ENCODE assay signal across 9 cellular contexts in genomic region chr13:40102854-40103253, GRCh38.
DNase-seq lines count a peak whose midpoint lies in the region; ATAC-seq, FAIRE-seq and TF ChIP-seq lines count a peak whose summit lies in the region.
"Had no signal": no experiment of that assay in that cellular context is flagged by ENCODE, and none has a peak within 500 bp of the region (broad histone marks: within the 10 kb centered on the region; RNA-seq: fewer than 3 reads in every experiment).

No MANE protein-coding gene starts in this region.

- POLR2A ChIA-PET in activated CD4-positive, alpha-beta memory T cell treated with anti-CD3 and anti-CD28 coated beads, Interleukin-2, amount 10 ng/mL, durations not matched to agents 7 days and 5 days (lab: Charles Lee) = interaction anchor here (1.5 to 1.6 kb wide), 2 partner anchors 40 to 119 kb away, joined by 3 to 4 read pairs; no protein-coding TSS in a partner anchor
- POLR2A ChIA-PET in HEK293T (lab: Yijun Ruan, JAX) = no interaction called here

- TF ChIP-seq POLR2A in H54 (IDR thresholded peaks at IDR 0.05; ENCODE audit: low read depth, low read length) = no peak

- no peaks in the 10 kb centered on the region for H3K27me3 Mint-ChIP-seq in activated CD4-positive, alpha-beta memory T cell treated with anti-CD3 and anti-CD28 coated beads, Interleukin-2, amount 10 ng/mL, durations not matched to agents 7 days and 5 days

- peak overlapping the region; percentile 67 for H3K27ac Mint-ChIP-seq in activated CD4-positive, alpha-beta memory T cell treated with anti-CD3 and anti-CD28 coated beads, Interleukin-2, amount 10 ng/mL, durations not matched to agents 7 days and 5 days

- H3K36me3 ChIP-seq in esophagus (ENCODE audit: control insufficient read depth in 2 of 2, insufficient read depth in 2 of 2, low read length in 1 of 2) (no peaks in the 10 kb centered on the region), right atrium auricular region (no peaks in the 10 kb centered on the region)

- H3K4me3 ChIP-seq in esophagus (ENCODE audit: low read depth in 1 of 2, low read length in 2 of 2) = no peak overlapping the region
- no peak overlapping the region for H3K4me3 ChIP-seq in right atrium auricular region

- H3K27me3 ChIP-seq in esophagus (ENCODE audit: control insufficient read depth in 1 of 2, insufficient read depth in 2 of 2, low read length in 2 of 2) = no peaks in the 10 kb centered on the region
- no peaks in the 10 kb centered on the region for H3K27me3 ChIP-seq in right atrium auricular region

- no peak overlapping the region for H3K4me3 Mint-ChIP-seq in activated CD4-positive, alpha-beta memory T cell treated with anti-CD3 and anti-CD28 coated beads, Interleukin-2, amount 10 ng/mL, durations not matched to agents 7 days and 5 days

- TF ChIP-seq CTCF in right atrium auricular region (IDR thresholded peaks at IDR 0.05) = no peak

- H3K4me1 Mint-ChIP-seq in activated CD4-positive, alpha-beta memory T cell treated with anti-CD3 and anti-CD28 coated beads, Interleukin-2, amount 10 ng/mL, durations not matched to agents 7 days and 5 days = peaks cover 26% of the 10 kb centered on the region

- WGBS in esophagus, 2 donors = 47 to 62% methylated on average over 9 of the region's 9 CpGs

- CTCF ChIA-PET in activated CD4-positive, alpha-beta memory T cell treated with anti-CD3 and anti-CD28 coated beads, Interleukin-2, amount 10 ng/mL, durations not matched to agents 7 days and 5 days (lab: Charles Lee) = no interaction called here
- CTCF ChIA-PET in HEK293T (lab: Yijun Ruan, JAX) = no interaction called here

- H3K9me3 Mint-ChIP-seq in activated CD4-positive, alpha-beta memory T cell treated with anti-CD3 and anti-CD28 coated beads, Interleukin-2, amount 10 ng/mL, durations not matched to agents 7 days and 5 days = peaks cover 15% of the 10 kb centered on the region

- H3K27ac ChIP-seq in esophagus (ENCODE audit: low read depth in 2 of 2, low read length in 1 of 2) (peak overlapping the region; percentile 47 to 82), right atrium auricular region (no peak overlapping the region)

- H3K36me3 Mint-ChIP-seq in activated CD4-positive, alpha-beta memory T cell treated with anti-CD3 and anti-CD28 coated beads, Interleukin-2, amount 10 ng/mL, durations not matched to agents 7 days and 5 days (ENCODE audit: low read depth) = peaks cover 10% of the 10 kb centered on the region

- FAIRE-seq in H54 (lab: Jason Lieb, UNC) = peak; percentile 23

- H3K4me1 ChIP-seq in esophagus (ENCODE audit: control insufficient read depth in 2 of 2, insufficient read depth in 2 of 2, low read length in 1 of 2) (peaks cover 0 to 11% of the 10 kb centered on the region in 2 donors), right atrium auricular region (no peaks in the 10 kb centered on the region)

- peaks cover 0 to 8% of the 10 kb centered on the region in 2 donors for H3K9me3 ChIP-seq in esophagus (ENCODE audit: control insufficient read depth in 2 of 2, insufficient read depth in 1 of 2, low read depth in 1 of 2, low read length in 1 of 2)
- no peaks in the 10 kb centered on the region for H3K9me3 ChIP-seq in right atrium auricular region

- DNase-seq in H54 (ENCODE audit: insufficient read length, low spot score) (peak; percentile 51), NCI-H748 (lab: John Stamatoyannopoulos, UW; ENCODE audit: unreplicated experiment) (no peak), right atrium auricular region (ENCODE audit: low spot score) (no peak), HEK293T (ENCODE audit: extremely low spot score) (no peak)
- peak; percentile 64 for DNase-seq in activated CD4-positive, alpha-beta memory T cell treated with anti-CD3 and anti-CD28 coated beads, Interleukin-2, amount 10 ng/mL, durations not matched to agents 7 days and 5 days
- peak; percentile 95 for DNase-seq in stimulated activated CD4-positive, alpha-beta T cell treated with anti-CD3 and anti-CD28 coated beads, Interleukin-4, amount 100 ng/mL, for 24 hours
- DNase-seq: NCI-H446 treated with DMSO at 0.1 percent for 48 hours had no signal

- no peak for ATAC-seq in HG02588 (IDR thresholded peaks at IDR 0.05; ENCODE audit: unreplicated experiment)

TF ChIP-seq in HEK293T, 16 proteins besides CTCF, POLR2A, EP300 and RAD21:
- TF ChIP-seq BHLHE40 (IDR thresholded peaks at IDR 0.05; ENCODE audit: borderline replicate concordance) (no peak), ELF4 (IDR thresholded peaks at IDR 0.05) (no peak), FOXM1 (IDR thresholded peaks at IDR 0.05; ENCODE audit: borderline replicate concordance) (no peak), CTBP1 (IDR thresholded peaks at IDR 0.05; ENCODE audit: borderline replicate concordance) (no peak), FOXA1 (IDR thresholded peaks at IDR 0.05) (no peak), L3MBTL2 (conservative IDR thresholded peaks at IDR 0.05) (no peak), HDGF (IDR thresholded peaks at IDR 0.05; ENCODE audit: borderline replicate concordance) (no peak), SUZ12 (IDR thresholded peaks at IDR 0.05) (no peak), ARNT (IDR thresholded peaks at IDR 0.05) (no peak), TARDBP (IDR thresholded peaks at IDR 0.05) (no peak), NFRKB (IDR thresholded peaks at IDR 0.05) (no peak), FOXK2 (IDR thresholded peaks at IDR 0.05) (no peak), ZNF384 (IDR thresholded peaks at IDR 0.05) (no peak), LEF1 (IDR thresholded peaks at IDR 0.05; ENCODE audit: borderline replicate concordance) (no peak), SP1 (IDR thresholded peaks at IDR 0.05) (no peak)
- TF ChIP-seq, protein P1, sequence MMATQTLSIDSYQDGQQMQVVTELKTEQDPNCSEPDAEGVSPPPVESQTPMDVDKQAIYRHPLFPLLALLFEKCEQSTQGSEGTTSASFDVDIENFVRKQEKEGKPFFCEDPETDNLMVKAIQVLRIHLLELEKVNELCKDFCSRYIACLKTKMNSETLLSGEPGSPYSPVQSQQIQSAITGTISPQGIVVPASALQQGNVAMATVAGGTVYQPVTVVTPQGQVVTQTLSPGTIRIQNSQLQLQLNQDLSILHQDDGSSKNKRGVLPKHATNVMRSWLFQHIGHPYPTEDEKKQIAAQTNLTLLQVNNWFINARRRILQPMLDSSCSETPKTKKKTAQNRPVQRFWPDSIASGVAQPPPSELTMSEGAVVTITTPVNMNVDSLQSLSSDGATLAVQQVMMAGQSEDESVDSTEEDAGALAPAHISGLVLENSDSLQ (IDR thresholded peaks at IDR 0.05) = no peak

Comparison
In these comparisons a context has a peak if more than half of its experiments do, and no peak if none do; other contexts are left out.
1. DNase-seq: peak in H54 (single experiment), activated CD4-positive, alpha-beta memory T cell treated with anti-CD3 and anti-CD28 coated beads, Interleukin-2, amount 10 ng/mL, durations not matched to agents 7 days and 5 days (single experiment) and stimulated activated CD4-positive, alpha-beta T cell treated with anti-CD3 and anti-CD28 coated beads, Interleukin-4, amount 100 ng/mL, for 24 hours (single experiment); none in NCI-H748 (single experiment), right atrium auricular region (single experiment) and HEK293T (single experiment).
2. H3K27ac ChIP-seq: peak in esophagus (2 of 2); none in right atrium auricular region (0 of 2).